ENCODE assay signal across 17 cellular contexts in the genomic region with DNA sequence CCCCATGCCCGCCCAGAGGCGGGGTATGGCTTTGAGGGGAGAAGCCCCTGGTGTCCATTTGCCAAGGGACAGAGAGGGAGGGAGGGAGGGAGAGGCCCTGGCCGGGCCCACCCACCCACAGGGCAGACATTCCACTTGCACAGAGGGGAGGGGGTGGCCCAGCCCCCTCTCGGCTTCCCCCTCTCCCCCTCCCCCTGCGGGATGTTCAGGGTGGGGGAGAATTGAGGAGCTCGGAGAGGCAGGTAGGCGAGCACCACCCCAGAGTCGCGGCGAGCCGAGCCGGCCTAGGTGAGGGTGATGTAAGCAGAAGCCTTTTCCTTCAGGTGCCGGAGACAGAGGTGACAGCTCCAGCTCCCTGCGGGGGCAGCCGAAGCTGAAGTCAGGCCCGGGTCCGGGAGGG. TPM values are rescaled to one million over a fixed set of nuclear protein-coding genes. Genes with fewer than 3 reads are reported as not detected.
DNase-seq lines count a peak whose midpoint lies in the region; ATAC-seq and TF ChIP-seq lines count a peak whose summit lies in the region.
"Had no signal": no experiment of that assay in that cellular context is flagged by ENCODE, and none has a peak within 500 bp of the region (broad histone marks: within the 10 kb centered on the region; RNA-seq: fewer than 3 reads in every experiment).

No MANE protein-coding gene starts in this region.

- no peaks in the 10 kb centered on the region; the same call in 1 of the 2 replicates for H3K36me3 ChIP-seq in HUES48 (ENCODE audit: control insufficient read depth, insufficient read depth, low read length)
- no peaks in the 10 kb centered on the region for H3K36me3 ChIP-seq in iPS-18a (ENCODE audit: control insufficient read depth, low read depth, low read length)
- no peaks in the 10 kb centered on the region for H3K36me3 ChIP-seq in neural progenitor cell
- H3K36me3 ChIP-seq in esophagus squamous epithelium, result peaks cover 0 to 10% (median 0%) of the 10 kb centered on the region in 3 donors

- no peak overlapping the region for H3K27ac ChIP-seq in HUES48 (ENCODE audit: low read depth, low read length)
- peak overlapping the region; percentile 48 for H3K27ac ChIP-seq in angular gyrus (ENCODE audit: low read depth, low read length)
- no peak overlapping the region for H3K27ac ChIP-seq in iPS-18a (ENCODE audit: low read length)
- no peak overlapping the region for H3K27ac ChIP-seq in neural progenitor cell
- H3K27ac ChIP-seq in esophagus squamous epithelium, result no peak overlapping the region
- H3K27ac ChIP-seq: SJCRH30 had no signal

- ATAC-seq in GM18520 (IDR thresholded peaks at IDR 0.05; ENCODE audit: unreplicated experiment), result no peak
- no peak for ATAC-seq in HG02588 (IDR thresholded peaks at IDR 0.05; ENCODE audit: unreplicated experiment)
- ATAC-seq: CD8-positive, alpha-beta T cell had no signal

- H3K9me3 Mint-ChIP-seq in neural progenitor cell, result no peaks in the 10 kb centered on the region
- H3K9me3 Mint-ChIP-seq: CD8-positive, alpha-beta T cell had no signal

- H3K36me3 Mint-ChIP-seq in neural progenitor cell, result peaks cover 6% of the 10 kb centered on the region

- H3K27me3 Mint-ChIP-seq in neural progenitor cell (ENCODE audit: insufficient read depth, low read depth), result peaks cover 10% of the 10 kb centered on the region

- no peaks in the 10 kb centered on the region for H3K79me2 ChIP-seq in neural progenitor cell (ENCODE audit: low read depth)

- H3K4me3 ChIP-seq in HUES48 (ENCODE audit: low read depth, low read length) (peak overlapping the region; percentile 64; the same call in 1 of the 2 replicates), iPS-18a (ENCODE audit: low read length) (peak overlapping the region; percentile 74), neural progenitor cell (peak overlapping the region; percentile 46), esophagus squamous epithelium (no peak overlapping the region)
- H3K4me3 ChIP-seq: SJCRH30 had no signal

- TF ChIP-seq POLR2A in esophagus squamous epithelium (IDR thresholded peaks at IDR 0.05), result no peak

- H3K27me3 ChIP-seq in HUES48 (ENCODE audit: control insufficient read depth, insufficient read depth, low read length) (peaks cover 5% of the 10 kb centered on the region; the same call in 1 of the 2 replicates), iPS-18a (ENCODE audit: control insufficient read depth, insufficient read depth, low read length) (no peaks in the 10 kb centered on the region), neural progenitor cell (no peaks in the 10 kb centered on the region), esophagus squamous epithelium (peaks cover 12 to 83% (median 14%) of the 10 kb centered on the region in 4 donors)
- H3K27me3 ChIP-seq: SJCRH30 had no signal

- DNase-seq in neural progenitor cell (ENCODE audit: low spot score), result peak; percentile 65
- DNase-seq in esophagus squamous epithelium (lab: John Stamatoyannopoulos, UW), result no peak
- DNase-seq: CD8-positive, alpha-beta T cell; NCI-H1436; NCI-H2029 treated with DMSO at 0.1 percent for 48 hours; NCI-H345; NCI-H526 treated with DMSO at 0.1 percent for 48 hours; RPMI8226; SJCRH30 had no signal

- peaks cover 34% of the 10 kb centered on the region for H3F3A ChIP-seq in neural progenitor cell (ENCODE audit: low read depth)

- H3K27ac Mint-ChIP-seq in neural progenitor cell, result no peak overlapping the region
- H3K27ac Mint-ChIP-seq: CD8-positive, alpha-beta T cell had no signal

- H2AFZ ChIP-seq in neural progenitor cell (replicated peaks), result no peak overlapping the region

- TF ChIP-seq CTCF in neural progenitor cell (IDR thresholded peaks at IDR 0.05), result no peak
- TF ChIP-seq CTCF in esophagus squamous epithelium (IDR thresholded peaks at IDR 0.05), result no peak

- no peaks in the 10 kb centered on the region for H4K20me1 ChIP-seq in neural progenitor cell (ENCODE audit: low read depth)

- H3K9me3 ChIP-seq in HUES48 (ENCODE audit: control insufficient read depth, insufficient read depth, low read length) (no peaks in the 10 kb centered on the region), iPS-18a (ENCODE audit: control insufficient read depth, low read depth, low read length) (no peaks in the 10 kb centered on the region), neural progenitor cell (ENCODE audit: low read depth) (no peaks in the 10 kb centered on the region), esophagus squamous epithelium (no peaks in the 10 kb centered on the region)
- H3K9me3 ChIP-seq: SJCRH30 had no signal

- 17% methylated on average over 1 of the region's 17 CpGs; no CpG with 5 or more reads in 1 of the 2 donors for WGBS in esophagus squamous epithelium, 2 donors

- H3K4me3 Mint-ChIP-seq in neural progenitor cell, result peak overlapping the region; percentile 50
- H3K4me3 Mint-ChIP-seq: CD8-positive, alpha-beta T cell had no signal

- intact Hi-C loops in esophagus squamous epithelium (cut with DNase I), result no loop called here

- H3K4me2 ChIP-seq in neural progenitor cell, result peak overlapping the region; percentile 86

- peaks cover 55% of the 10 kb centered on the region for H3K4me1 Mint-ChIP-seq in neural progenitor cell

- H3K9ac ChIP-seq in HUES48 (ENCODE audit: low read depth, low read length) (no peak overlapping the region), iPS-18a (ENCODE audit: low read length) (no peak overlapping the region), neural progenitor cell (no peak overlapping the region)

- H3K4me1 ChIP-seq in HUES48 (ENCODE audit: control insufficient read depth, insufficient read depth, low read length) (peaks cover 17% of the 10 kb centered on the region), iPS-18a (ENCODE audit: control insufficient read depth, low read depth, low read length) (peaks cover 11% of the 10 kb centered on the region), neural progenitor cell (peaks cover 39% of the 10 kb centered on the region), esophagus squamous epithelium (peaks cover 15 to 33% (median 23%) of the 10 kb centered on the region in 3 donors)

RNA-seq across cellular contexts. Expression of gene DPF1, which starts 12.2 kb away (rescaled TPM):
- total RNA-seq in neural progenitor cell (ENCODE audit: low replicate concordance), result 3.4 and 6.5 TPM in 2 replicates
- total RNA-seq in esophagus squamous epithelium, result 1 to 10 TPM in 1 of 4 donors, under 1 TPM in 1, not detected in 2; 0.44 to 2.5 TPM
- total RNA-seq: CD8-positive, alpha-beta T cell had no signal

RNA-seq across cellular contexts. Expression of gene PPP1R14A, which starts 44.4 kb away (rescaled TPM):
- total RNA-seq in neural progenitor cell (ENCODE audit: low replicate concordance) (2.0 and 4.2 TPM in 2 replicates), esophagus squamous epithelium (100 to 1,000 TPM in 1 of 4 donors, 10 to 100 TPM in 2, 1 to 10 TPM in 1; 1.1 to 101 (median 26.3) TPM)
- total RNA-seq: CD8-positive, alpha-beta T cell; H4; HT-29; OCI-LY7 had no signal

RNA-seq across cellular contexts. Expression of gene SPINT2, which starts 52.6 kb away (rescaled TPM):
- total RNA-seq in neural progenitor cell (ENCODE audit: low replicate concordance) (71.0 and 177 TPM in 2 replicates), esophagus squamous epithelium (100 to 1,000 TPM; 345 to 663 (median 433) TPM)

Comparison
In these comparisons a context has a peak if more than half of its experiments do, and no peak if none do; other contexts are left out.
1. H3K4me3 ChIP-seq: peak in HUES48 (single experiment), iPS-18a (single experiment) and neural progenitor cell (single experiment); none in esophagus squamous epithelium (0 of 4).